8 cellular contexts compared by ENCODE assay signal in the genomic region with DNA sequence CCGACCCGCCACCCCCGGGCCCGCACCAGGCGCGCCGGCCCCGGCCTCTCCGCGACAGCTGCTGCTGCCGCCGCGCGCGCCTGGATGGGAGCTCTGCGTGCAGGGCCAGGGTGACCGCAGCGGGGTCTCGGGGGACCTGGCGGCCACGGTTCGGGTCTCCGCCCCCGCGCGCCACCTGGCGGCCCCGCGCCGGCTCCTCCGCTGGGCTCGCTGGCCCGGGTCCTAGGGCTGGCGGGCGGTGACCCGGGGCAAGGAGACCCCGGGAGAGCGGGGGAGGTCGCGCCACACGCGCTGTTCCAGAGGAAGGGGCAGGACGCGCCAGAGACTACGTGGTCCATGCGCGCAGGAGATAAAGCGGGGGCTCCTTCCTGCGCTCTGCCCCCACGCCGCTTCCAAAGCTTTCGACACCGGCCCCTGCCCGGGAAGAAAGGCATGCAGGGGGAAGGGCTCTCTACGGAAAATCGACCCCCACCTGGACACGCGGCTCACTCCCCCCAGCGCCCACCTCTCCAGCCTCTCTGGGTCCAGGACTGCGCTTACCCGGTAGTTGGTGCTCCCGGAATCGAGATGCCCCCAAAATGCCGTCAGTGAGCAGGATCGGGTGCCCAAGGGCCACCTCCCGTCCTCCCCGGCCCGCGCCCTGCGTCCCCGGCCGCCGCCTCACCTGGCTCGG. TPM values are rescaled to one million over a fixed set of nuclear protein-coding genes. Genes with fewer than 3 reads are reported as not detected.
DNase-seq lines count a peak whose midpoint lies in the region; ATAC-seq and TF ChIP-seq lines count a peak whose summit lies in the region.

No MANE protein-coding gene starts in this region.

- H3K4me1 ChIP-seq in mucosa of descending colon (ENCODE audit: low read depth) = no peaks in the 10 kb centered on the region

- no peaks in the 10 kb centered on the region for H3K27me3 Mint-ChIP-seq in Calu3 (ENCODE audit: unreplicated experiment)

- no peaks in the 10 kb centered on the region for H3K36me3 ChIP-seq in mucosa of descending colon (ENCODE audit: low read depth)

- BruUV-seq in Calu3 (replicated peaks; lab: Mats Ljungman, UMichigan) = TSS peak; percentile 23

- peaks cover 46% of the 10 kb centered on the region for H3K4me1 Mint-ChIP-seq in Calu3 (ENCODE audit: low read depth, unreplicated experiment)

- no peaks in the 10 kb centered on the region for H3K9me3 Mint-ChIP-seq in Calu3 (ENCODE audit: low read depth, unreplicated experiment)

- peaks cover 45% of the 10 kb centered on the region for H3K36me3 Mint-ChIP-seq in Calu3 (ENCODE audit: insufficient read depth, unreplicated experiment)

- intact Hi-C loops in Calu3 (cut with micrococcal nuclease; ENCODE audit: unreplicated experiment) = loop anchor here (2.0 to 5.0 kb wide), 2 partner anchors 47 to 90 kb away; no protein-coding TSS in a partner anchor
- intact Hi-C loops in dorsolateral prefrontal cortex (cut with DNase I) = loop anchor here in 1 of 2 donors (2.0 to 10.0 kb wide), 4 partner anchors 105 to 173 kb away; no protein-coding TSS in a partner anchor
- intact Hi-C loops in mucosa of descending colon (cut with DNase I, micrococcal nuclease) = no loop called here

- H3K27ac Mint-ChIP-seq in Calu3 (ENCODE audit: unreplicated experiment) = peak overlapping the region; percentile 67

- H3K9me3 ChIP-seq in mucosa of descending colon = no peaks in the 10 kb centered on the region

- H3K4me3 ChIP-seq in dorsolateral prefrontal cortex (peak overlapping the region; percentile 16 to 71 (median 52)), mucosa of descending colon (peak overlapping the region; percentile 63)

- DNase-seq in Calu3 (peak; percentile 79), HuH-7.5 (ENCODE audit: low spot score) (peak; percentile 95), dorsolateral prefrontal cortex (peak in 1 of 10 donors; percentile 54), mucosa of descending colon (peak in 2 of 3 donors; percentile 63 to 71), G401 (ENCODE audit: low spot score) (no peak), EL (no peak), NCI-H1694 (lab: John Stamatoyannopoulos, UW) (no peak)

- peak overlapping the region; percentile 87 for H3K4me3 Mint-ChIP-seq in Calu3 (ENCODE audit: low read depth, unreplicated experiment)

- ATAC-seq in mucosa of descending colon = peak; percentile 63
- ATAC-seq in GM21367 (IDR thresholded peaks at IDR 0.05; ENCODE audit: unreplicated experiment) = no peak

- peak; percentile 77 for TF ChIP-seq CTCF in Calu3 (IDR thresholded peaks at IDR 0.05; ENCODE audit: unreplicated experiment)
- peak in 51 of 56 donors; percentile 13 to 71 (median 43) for TF ChIP-seq CTCF in dorsolateral prefrontal cortex (IDR thresholded peaks at IDR 0.05 in 54 of 56, conservative IDR thresholded peaks at IDR 0.05 in 2 of 56; ENCODE audit: low read depth in 1 of 56, partially characterized antibody in 56 of 56)
- TF ChIP-seq CTCF in mucosa of descending colon (IDR thresholded peaks at IDR 0.05) = peak; percentile 61

- peaks cover 0 to 59% (median 29%) of the 10 kb centered on the region in 45 donors for H3K27me3 ChIP-seq in dorsolateral prefrontal cortex

- CTCF ChIA-PET in Calu3 (lab: Charles Lee) = interaction anchor here (0.8 to 3.0 kb wide), 6 partner anchors 11 to 131 kb away, joined by 3 to 24 read pairs (median 6); no protein-coding TSS in a partner anchor

- peak overlapping the region in 1 of 59 donors; percentile 61 for H3K27ac ChIP-seq in dorsolateral prefrontal cortex

- in situ Hi-C loops in G401 (cut with HindIII; ENCODE audit: low sequenced_read_pairs) = no loop called here

RNA-seq across cellular contexts. Expression of a gene that starts 0.5 kb away (rescaled TPM):
- 109 and 118 TPM in 2 replicates for total RNA-seq in Calu3 (2022)
- total RNA-seq in dorsolateral prefrontal cortex = 100 to 1,000 TPM in 34 of 120 experiments, 10 to 100 TPM in 86; 24.5 to 131 (median 91.2) TPM
- total RNA-seq in mucosa of descending colon = 10 to 100 TPM; 25.8 to 58.0 (median 38.7) TPM
- not detected in 2 replicates for total RNA-seq in G401 (2014; rRNA removed; shearing (Covaris generic))

Comparison
In these comparisons a context has a peak if more than half of its experiments do, and no peak if none do; other contexts are left out.
1. DNase-seq: peak in Calu3 (single experiment), HuH-7.5 (single experiment) and mucosa of descending colon (2 of 3); none in G401 (single experiment), EL (single experiment) and NCI-H1694 (single experiment).
2. RNA of a gene that starts 0.5 kb away (total RNA-seq): 109 to 118 TPM in Calu3, 24.5 to 131 TPM in dorsolateral prefrontal cortex and 25.8 to 58.0 TPM in mucosa of descending colon; not detected in G401; every median in the first group is over 10 times any median in the second.
3. Peak in every context shown above with its lines, with median percentiles within 50 percentile points of each other: CTCF ChIP-seq.